ENCODE assay signal across 7 cellular contexts in the genomic region with DNA sequence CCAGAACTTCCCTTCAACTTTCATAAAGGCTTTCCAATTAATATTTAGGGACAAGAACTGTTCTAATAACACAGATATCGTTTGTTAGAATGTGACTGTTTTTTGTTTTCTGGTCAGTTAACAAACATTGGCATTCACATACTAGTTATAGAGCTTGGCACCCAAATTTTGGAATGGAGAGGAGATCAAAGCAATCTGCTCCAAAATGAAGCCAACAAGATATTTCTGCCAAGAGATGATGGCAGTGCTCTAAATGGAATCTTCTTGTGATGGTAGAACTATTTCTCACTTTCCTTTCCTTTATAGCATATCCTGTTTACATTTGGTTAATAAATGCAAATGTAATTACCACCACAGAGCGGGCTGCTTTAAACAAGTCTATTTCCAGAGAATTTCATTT.
"Had no signal": no experiment of that assay in that cellular context is flagged by ENCODE, and none has a peak within 500 bp of the region (broad histone marks: within the 10 kb centered on the region; RNA-seq: fewer than 3 reads in every experiment).

No MANE protein-coding gene starts in this region.

- H3K27ac ChIP-seq: HL-60 had no signal

- H3K36me3 Mint-ChIP-seq: IgD-negative memory B cell had no signal

- ATAC-seq: GM23338, HepG2 had no signal

- H3K4me3 Mint-ChIP-seq: GM23338, H9, IgD-negative memory B cell had no signal

- H3K4me3 ChIP-seq: GM23338 had no signal

- H3K9me3 Mint-ChIP-seq: GM23338, H9, IgD-negative memory B cell had no signal

- DNase-seq: H9, HCEC 1CT, KBM-7 had no signal

- H3K27ac Mint-ChIP-seq: GM23338, H9, IgD-negative memory B cell had no signal

- H3K4me1 Mint-ChIP-seq: IgD-negative memory B cell had no signal
